Comparison of ENCODE assay signal across 8 cellular contexts in the genomic region with DNA sequence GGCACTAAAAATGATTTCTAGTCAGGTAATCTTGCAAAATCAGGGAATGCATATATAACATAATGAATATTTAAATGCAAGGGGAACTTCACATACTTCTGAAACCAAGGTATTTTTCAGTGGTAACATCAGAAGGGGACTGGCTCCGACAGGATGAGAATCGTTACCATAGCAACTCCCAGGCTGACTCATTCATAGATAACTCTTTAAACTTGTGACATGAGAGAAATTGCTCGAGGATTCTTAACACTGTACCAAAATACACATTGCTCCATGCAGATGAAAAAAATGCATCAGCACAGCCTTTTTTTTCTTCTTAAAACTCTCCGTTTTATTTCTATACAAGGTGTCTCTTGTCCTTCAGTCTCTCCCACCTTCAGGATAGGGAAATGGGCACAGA.
A peak's percentile ranks its signal among the peaks of the same experiment; 100 is the strongest.
DNase-seq lines count a peak whose midpoint lies in the region; ATAC-seq and TF ChIP-seq lines count a peak whose summit lies in the region.

No MANE protein-coding gene starts in this region.

- ATAC-seq in GM21528 (IDR thresholded peaks at IDR 0.05; ENCODE audit: low FRiP score, unreplicated experiment), result peak; percentile 99
- ATAC-seq in HG03571 (IDR thresholded peaks at IDR 0.05; ENCODE audit: unreplicated experiment), result peak; percentile 98

- H3K4me3 ChIP-seq in fibroblast of pulmonary artery (replicated peaks; ENCODE audit: low read depth, low read length), result no peak overlapping the region

- no peak for TF ChIP-seq CTCF in GM13977 (IDR thresholded peaks at IDR 0.05; ENCODE audit: extremely low read depth, insufficient read depth, missing control alignments)
- TF ChIP-seq CTCF in fibroblast of pulmonary artery (IDR thresholded peaks at IDR 0.05; ENCODE audit: low read length, missing control alignments), result no peak

- DNase-seq in GM13977 (ENCODE audit: low spot score) (peak; percentile 39), fibroblast of pulmonary artery (ENCODE audit: low read depth) (peak; percentile 80), SKM-1 treated with dmso at 0.1 percent for 144 hours (lab: John Stamatoyannopoulos, UW; ENCODE audit: unreplicated experiment) (no peak), SK-N-DZ (ENCODE audit: low spot score) (no peak), iPS-NIHi11 (ENCODE audit: low spot score) (no peak), NCI-H2029 treated with DMSO at 0.1 percent for 48 hours (lab: John Stamatoyannopoulos, UW) (no peak)

- in situ Hi-C loops in GM13977 (cut with MboI; ENCODE audit: low pct_unique_long_range_greater_than_20kb, low sequenced_read_pairs, unreplicated experiment), result no loop called here

Comparison
In these comparisons a context has a peak if more than half of its experiments do, and no peak if none do; other contexts are left out.
1. DNase-seq: peak in GM13977 (single experiment) and fibroblast of pulmonary artery (single experiment); none in SKM-1 treated with dmso at 0.1 percent for 144 hours (single experiment), SK-N-DZ (single experiment), iPS-NIHi11 (single experiment) and NCI-H2029 treated with DMSO at 0.1 percent for 48 hours (single experiment).